Comparison of ENCODE assay signal across 1 cellular context in the genomic region with DNA sequence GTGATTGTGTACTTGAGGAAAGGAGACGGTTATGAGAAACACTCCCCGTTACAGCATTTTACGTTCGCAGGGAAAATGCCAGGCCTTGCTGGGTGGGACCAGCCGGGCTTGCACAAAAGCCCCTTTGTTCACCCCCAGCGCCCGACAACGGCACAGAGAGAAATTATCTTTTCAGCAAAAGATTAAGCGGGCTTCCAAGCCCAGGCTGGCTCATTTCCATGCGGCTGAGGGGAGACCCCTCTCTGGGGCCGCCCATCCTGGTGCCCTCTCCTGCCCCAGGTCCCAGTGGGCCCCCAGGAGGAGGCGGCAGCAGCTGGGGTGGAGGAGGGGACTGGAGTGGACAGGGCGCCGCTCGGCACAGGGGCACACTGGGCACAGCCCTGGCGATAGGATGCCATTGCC.
TF ChIP-seq lines count a peak whose summit lies in the region.

No MANE protein-coding gene starts in this region.

TF ChIP-seq in HepG2, 621 proteins besides CTCF, POLR2A, EP300 and RAD21 (continued from another document):
- no peak for TF ChIP-seq KDM4B (CRISPR knock-in tag; IDR thresholded peaks at IDR 0.05)
- TF ChIP-seq HNRNPL (IDR thresholded peaks at IDR 0.05; ENCODE audit: low read depth, low read length) = peak; percentile 83; the same call in 1 of the 2 replicates
- no peak for TF ChIP-seq IKZF1 (IDR thresholded peaks at IDR 0.05)
- peak; percentile 14 for TF ChIP-seq HNRNPLL (IDR thresholded peaks at IDR 0.05; ENCODE audit: low read depth, low read length, poor library complexity, severe bottlenecking)
- TF ChIP-seq RBM22 (optimal IDR thresholded peaks at IDR 0.05; ENCODE audit: low read length) = no peak
